35 cellular contexts compared by ENCODE assay signal in genomic region chr18:49827996-49828395, GRCh38.
"Had no signal": no experiment of that assay in that cellular context is flagged by ENCODE, and none has a peak within 500 bp of the region (broad histone marks: within the 10 kb centered on the region; RNA-seq: fewer than 3 reads in every experiment).

No MANE protein-coding gene starts in this region.

- H3K4me3 ChIP-seq: MG63 had no signal

- H3K27me3 ChIP-seq: MG63 had no signal

- DNase-seq: Karpas-422, Kasumi-1, MG63, MM.1S, MV-4-11, NCI-H1048, NCI-H1092, NCI-H1092 treated with DMSO at 0.1 percent for 48 hours, NCI-H1105, NCI-H1105 treated with DMSO at 0.1 percent for 48 hours, NCI-H1417, NCI-H1417 treated with DMSO at 0.1 percent for 48 hours, NCI-H1436, NCI-H1436 treated with DMSO at 0.1 percent for 48 hours, NCI-H146, NCI-H1694, NCI-H1694 treated with DMSO at 0.1 percent for 48 hours, NCI-H187, NCI-H187 treated with DMSO at 0.1 percent for 48 hours, NCI-H1930, NCI-H2029, NCI-H2029 treated with DMSO at 0.1 percent for 48 hours, NCI-H2081, NCI-H2081 treated with DMSO at 0.1 percent for 48 hours, NCI-H2107, NCI-H2171, NCI-H2171 treated with DMSO at 0.1 percent for 48 hours, NCI-H2227 treated with DMSO at 0.1 percent for 48 hours, NCI-H226, NCI-H345, NCI-H446, NCI-H446 treated with DMSO at 0.1 percent for 48 hours, NCI-H510A, NCI-H510A treated with DMSO at 0.1 percent for 48 hours, NCI-H524 had no signal
